In genomic region chr6:100257661-100258395, GRCh38 we compare ENCODE assay signal across 8 cellular contexts.
DNase-seq lines count a peak whose midpoint lies in the region; ATAC-seq, FAIRE-seq and TF ChIP-seq lines count a peak whose summit lies in the region.

No MANE protein-coding gene starts in this region.

- no peak for DNase-seq in BJ (ENCODE audit: low read depth)
- DNase-seq in NCI-H524 treated with DMSO at 0.1 percent for 48 hours (lab: John Stamatoyannopoulos, UW) = peak; percentile 5
- DNase-seq in dermis blood vessel endothelial cell = peak; percentile 66
- DNase-seq in superior temporal gyrus (ENCODE audit: extremely low spot score) = peak; percentile 20
- DNase-seq in GM12891 (ENCODE audit: insufficient read length, low spot score) = no peak
- DNase-seq in progenitor cell of endocrine pancreas (ENCODE audit: low spot score, unreplicated experiment) = no peak

- H3K4me3 Mint-ChIP-seq in progenitor cell of endocrine pancreas (ENCODE audit: low read depth) = no peak overlapping the region

- peak; percentile 32; the same call in 1 of the 2 replicates for TF ChIP-seq CTCF in BJ (IDR thresholded peaks at IDR 0.05; ENCODE audit: insufficient read depth, low read depth, low read length)
- TF ChIP-seq CTCF in progenitor cell of endocrine pancreas (IDR thresholded peaks at IDR 0.05; ENCODE audit: unreplicated experiment) = no peak

- H3K36me3 Mint-ChIP-seq in progenitor cell of endocrine pancreas (ENCODE audit: insufficient read depth) = no peaks in the 10 kb centered on the region

- TF ChIP-seq POLR2A in GM12891 (IDR thresholded peaks at IDR 0.05; ENCODE audit: low read depth, low read length) = no peak

- H3K4me3 ChIP-seq in BJ (ENCODE audit: low read depth, low read length) = no peak overlapping the region

- H3K9me3 Mint-ChIP-seq in progenitor cell of endocrine pancreas (ENCODE audit: low read depth) = no peaks in the 10 kb centered on the region

- no peaks in the 10 kb centered on the region for H3K27me3 Mint-ChIP-seq in progenitor cell of endocrine pancreas

- H3K27ac Mint-ChIP-seq in progenitor cell of endocrine pancreas = no peak overlapping the region

- no peaks in the 10 kb centered on the region for H3K27me3 ChIP-seq in BJ (ENCODE audit: control insufficient read depth, insufficient read depth, low read length)

- POLR2A ChIA-PET in BJ (lab: Charles Lee) = interaction anchor here (0.7 to 1.0 kb wide), 3 partner anchors 12 to 29 kb away, joined by 3 to 5 read pairs (median 4); no protein-coding TSS in a partner anchor

- peaks cover 2% of the 10 kb centered on the region for H3K4me1 Mint-ChIP-seq in progenitor cell of endocrine pancreas (ENCODE audit: low read depth)

- FAIRE-seq in GM12891 (lab: Jason Lieb, UNC) = no peak

- H3K36me3 ChIP-seq in BJ (ENCODE audit: control insufficient read depth, insufficient read depth, low read length) = no peaks in the 10 kb centered on the region

- ATAC-seq in GM19035 (IDR thresholded peaks at IDR 0.05; ENCODE audit: unreplicated experiment) (peak; percentile 99), HG03103 (IDR thresholded peaks at IDR 0.05; ENCODE audit: low read depth, unreplicated experiment) (peak; percentile 85)

- CTCF ChIA-PET in BJ (lab: Yijun Ruan, JAX) = interaction anchor here (0.6 to 1.3 kb wide), 5 partner anchors 58 to 203 kb away, joined by 3 to 4 read pairs (median 3); no protein-coding TSS in a partner anchor

TF ChIP-seq in GM12891, 5 proteins besides CTCF, POLR2A, EP300 and RAD21:
- TF ChIP-seq PAX5 (IDR thresholded peaks at IDR 0.05; ENCODE audit: insufficient read depth, low read length, severe bottlenecking) (no peak), POU2F2 (IDR thresholded peaks at IDR 0.05; ENCODE audit: low read depth, low read length) (no peak), SPI1 (IDR thresholded peaks at IDR 0.05; ENCODE audit: low read depth, low read length) (no peak), TAF1 (IDR thresholded peaks at IDR 0.05; ENCODE audit: low read depth, low read length) (no peak), POLR2AphosphoS5 (IDR thresholded peaks at IDR 0.05; ENCODE audit: low read depth, low read length) (no peak)

Comparison
In these comparisons a context has a peak if more than half of its experiments do, and no peak if none do; other contexts are left out.
1. DNase-seq: peak in NCI-H524 treated with DMSO at 0.1 percent for 48 hours (single experiment), dermis blood vessel endothelial cell (single experiment) and superior temporal gyrus (single experiment); none in BJ (single experiment), GM12891 (single experiment) and progenitor cell of endocrine pancreas (single experiment).